ENCODE assay signal across 38 cellular contexts in the genomic region with DNA sequence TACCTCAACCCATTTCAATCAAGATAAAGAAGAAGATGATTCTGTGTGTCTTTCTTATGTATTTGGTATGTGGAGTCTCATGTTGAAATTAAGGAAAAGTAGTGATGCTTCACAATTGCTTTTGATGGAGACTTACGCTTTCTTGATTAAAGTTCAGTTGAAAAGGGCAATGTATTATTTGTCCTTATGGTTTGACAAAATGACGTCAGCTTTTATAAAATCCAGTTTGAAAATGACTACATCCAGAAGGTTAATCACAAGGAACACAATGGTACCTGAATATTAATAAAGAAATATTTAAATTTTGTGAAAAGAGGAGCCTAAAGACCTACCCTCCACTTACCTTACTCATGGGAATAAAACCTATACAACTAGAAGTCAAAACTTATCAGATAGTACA. TPM values are rescaled to one million over a fixed set of nuclear protein-coding genes. Genes with fewer than 3 reads are reported as not detected.
"Had no signal": no experiment of that assay in that cellular context is flagged by ENCODE, and none has a peak within 500 bp of the region (broad histone marks: within the 10 kb centered on the region; RNA-seq: fewer than 3 reads in every experiment).

No MANE protein-coding gene starts in this region.

- H3K4me3 ChIP-seq: MG63 had no signal

- H3K9me3 ChIP-seq: MG63 had no signal

- H3K27me3 ChIP-seq: MG63 had no signal

- H3K36me3 ChIP-seq: MG63 had no signal

- DNase-seq: Karpas-422, Kasumi-1, MG63, MM.1S, MV-4-11, NCI-H1048, NCI-H1092, NCI-H1092 treated with DMSO at 0.1 percent for 48 hours, NCI-H1105, NCI-H1105 treated with DMSO at 0.1 percent for 48 hours, NCI-H1417, NCI-H1417 treated with DMSO at 0.1 percent for 48 hours, NCI-H1436, NCI-H1436 treated with DMSO at 0.1 percent for 48 hours, NCI-H146, NCI-H1694, NCI-H1694 treated with DMSO at 0.1 percent for 48 hours, NCI-H187, NCI-H187 treated with DMSO at 0.1 percent for 48 hours, NCI-H1930, NCI-H2029, NCI-H2029 treated with DMSO at 0.1 percent for 48 hours, NCI-H2081, NCI-H2081 treated with DMSO at 0.1 percent for 48 hours, NCI-H2107, NCI-H2171, NCI-H2171 treated with DMSO at 0.1 percent for 48 hours, NCI-H2227 treated with DMSO at 0.1 percent for 48 hours, NCI-H226, NCI-H345, NCI-H446, NCI-H446 treated with DMSO at 0.1 percent for 48 hours, NCI-H510A, NCI-H510A treated with DMSO at 0.1 percent for 48 hours had no signal

RNA-seq across cellular contexts. Expression of gene KRTAP26-1, which starts 4.4 kb away (rescaled TPM):
- total RNA-seq: LHCN-M2, M059J, MCF 10A, NCI-H460 had no signal

RNA-seq across cellular contexts. Expression of gene KRTAP27-1, which starts 21.8 kb away (rescaled TPM):
- total RNA-seq: LHCN-M2, M059J, MCF 10A, NCI-H460 had no signal

RNA-seq across cellular contexts. Expression of gene KRTAP25-1, which starts 26.4 kb away (rescaled TPM):
- total RNA-seq: LHCN-M2, M059J, MCF 10A, NCI-H460 had no signal

RNA-seq across cellular contexts. Expression of gene KRTAP23-1, which starts 32.7 kb away (rescaled TPM):
- total RNA-seq: LHCN-M2, M059J, MCF 10A, NCI-H460 had no signal

RNA-seq across cellular contexts. Expression of gene KRTAP24-1, which starts 33.0 kb away (rescaled TPM):
- total RNA-seq: LHCN-M2, M059J, MCF 10A, NCI-H460 had no signal
